In the genomic region with DNA sequence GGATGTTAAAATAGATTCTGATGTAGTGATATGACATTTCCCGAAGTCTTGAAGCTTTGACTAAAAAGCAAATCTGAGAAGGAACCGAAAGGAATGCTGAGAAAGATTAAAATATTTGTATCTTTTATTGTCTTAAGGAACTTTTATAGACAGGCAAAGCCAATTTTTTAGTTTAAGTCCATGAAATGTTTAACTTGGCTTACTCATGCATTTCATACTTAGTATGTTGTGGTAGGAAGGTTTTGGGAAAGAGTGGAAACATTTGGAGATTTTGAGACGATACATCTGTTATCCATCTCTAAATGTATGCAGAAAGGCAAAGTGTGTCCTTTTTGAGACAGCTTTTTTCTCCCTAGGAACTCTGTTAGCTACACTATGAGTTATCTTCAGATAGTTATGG, we compare ENCODE assay signal across 32 cellular contexts. TPM values are rescaled to one million over a fixed set of nuclear protein-coding genes. Genes with fewer than 3 reads are reported as not detected.
A peak's percentile ranks its signal among the peaks of the same experiment; 100 is the strongest.
DNase-seq lines count a peak whose midpoint lies in the region; ATAC-seq and TF ChIP-seq lines count a peak whose summit lies in the region.
"Had no signal": no experiment of that assay in that cellular context is flagged by ENCODE, and none has a peak within 500 bp of the region (broad histone marks: within the 10 kb centered on the region; RNA-seq: fewer than 3 reads in every experiment).

No MANE protein-coding gene starts in this region.

- no peak overlapping the region for H2AFZ ChIP-seq in OCI-LY7 (ENCODE audit: low read length)

- H3K4me1 Mint-ChIP-seq in chondrocyte (ENCODE audit: low read depth): peaks cover 98% of the 10 kb centered on the region
- no peaks in the 10 kb centered on the region for H3K4me1 Mint-ChIP-seq in stimulated activated effector memory CD8-positive, alpha-beta T cell treated with anti-CD3 and anti-CD28 coated beads, Interleukin-12 subunit alpha, Interleukin-12 subunit beta, amount 100 ng/mL, for 72 hours

- H3K9me3 ChIP-seq in AG04450 (ENCODE audit: control insufficient read depth, insufficient read depth, low read length) (no peaks in the 10 kb centered on the region), OCI-LY7 (ENCODE audit: low read length) (no peaks in the 10 kb centered on the region)
- H3K9me3 ChIP-seq: BLaER1, heart right ventricle, prostate gland, right lobe of liver, stomach, uterus had no signal

- H3K27me3 ChIP-seq in AG04450 (ENCODE audit: control insufficient read depth, insufficient read depth, low read length): no peaks in the 10 kb centered on the region
- H3K27me3 ChIP-seq: BLaER1, brain microvascular endothelial cell, heart right ventricle, right lobe of liver, stomach, uterus had no signal

- no peak overlapping the region for H3K4me3 ChIP-seq in AG04450 (ENCODE audit: low read depth, low read length)
- H3K4me3 ChIP-seq in OCI-LY7 (ENCODE audit: low read depth, low read length, poor library complexity, severe bottlenecking): no peak overlapping the region
- H3K4me3 ChIP-seq: BLaER1, heart right ventricle, prostate gland, right lobe of liver, stomach, uterus had no signal

- no peaks in the 10 kb centered on the region for H3K9me2 ChIP-seq in OCI-LY7 (ENCODE audit: insufficient read depth, low read length)

- CTCF ChIA-PET in AG04450 (lab: Charles Lee) (interaction anchor here (0.7 to 3.2 kb wide), 3 partner anchors 9 to 496 kb away, joined by 3 to 27 read pairs (median 4); no protein-coding TSS in a partner anchor), OCI-LY7 (lab: Charles Lee; ENCODE audit: unreplicated experiment) (no interaction called here)

- DNase-seq in AG04450 (ENCODE audit: low read depth, low spot score) (peak; percentile 42), HCEC 1CT (peak; percentile 35), chondrocyte (ENCODE audit: low spot score) (no peak), hepatic stellate cell (ENCODE audit: low spot score) (peak; percentile 54), OCI-LY7 (ENCODE audit: low spot score) (no peak), NCI-H1930 (lab: John Stamatoyannopoulos, UW) (no peak), SIG-M5 (lab: John Stamatoyannopoulos, UW) (no peak)
- DNase-seq in stimulated activated effector memory CD8-positive, alpha-beta T cell treated with anti-CD3 and anti-CD28 coated beads, Interleukin-12 subunit alpha, Interleukin-12 subunit beta, amount 100 ng/mL, for 72 hours (ENCODE audit: low spot score in 2 of 2): no peak
- DNase-seq: activated CD8-positive, alpha-beta T cell treated with anti-CD3 and anti-CD28 coated beads for 36 hours; activated naive CD4-positive, alpha-beta T cell treated with anti-CD3 and anti-CD28 coated beads, Interleukin-2, amount 50 U/mL, for 16 hours; amniotic stem cell; brain microvascular endothelial cell; COR-L47; DMS79; effector CD4-positive, alpha-beta T cell; foreskin melanocyte; heart right ventricle; KG1; NCI-H1105; NCI-H2029; NCI-H2227 treated with DMSO at 0.1 percent for 48 hours; NCI-H69; right lobe of liver; SHP77; stimulated activated CD4-positive, alpha-beta T cell treated with anti-CD3 and anti-CD28 coated beads, Interleukin-12 subunit alpha, Interleukin-12 subunit beta, amount 100 ng/mL, for 4 hours; stimulated activated CD4-positive, alpha-beta T cell treated with anti-CD3 and anti-CD28 coated beads, Interleukin-2, amount 100 ng/mL, for 48 hours; stomach; SW 1271; uterus had no signal

- H3K36me3 Mint-ChIP-seq in chondrocyte (ENCODE audit: low read depth): no peaks in the 10 kb centered on the region
- H3K36me3 Mint-ChIP-seq in stimulated activated effector memory CD8-positive, alpha-beta T cell treated with anti-CD3 and anti-CD28 coated beads, Interleukin-12 subunit alpha, Interleukin-12 subunit beta, amount 100 ng/mL, for 72 hours: no peaks in the 10 kb centered on the region

- no peaks in the 10 kb centered on the region for H4K20me1 ChIP-seq in OCI-LY7 (ENCODE audit: insufficient read depth, low read length)

- POLR2A ChIA-PET in AG04450 (lab: Yijun Ruan, JAX) (interaction anchor here (0.6 to 1.9 kb wide), 3 partner anchors 9 to 10 kb away, joined by 6 to 11 read pairs (median 8); partner anchors contain the start of gene TBC1D12), OCI-LY7 (lab: Charles Lee) (interaction anchor here (1.1 kb wide), 1 partner anchor 10 kb away, joined by 3 read pairs; no protein-coding TSS in a partner anchor)

- no peaks in the 10 kb centered on the region; the same call in 1 of the 2 replicates for H3K79me2 ChIP-seq in OCI-LY7 (ENCODE audit: insufficient read depth, low read depth, low read length)

- intact Hi-C loops in OCI-LY7 (cut with micrococcal nuclease; ENCODE audit: unreplicated experiment): no loop called here

- no peak overlapping the region for H3K4me2 ChIP-seq in OCI-LY7 (ENCODE audit: low read length)
- H3K4me2 ChIP-seq: BLaER1 had no signal

- TF ChIP-seq CTCF in AG04450 (IDR thresholded peaks at IDR 0.05; ENCODE audit: low read depth, low read length) (no peak), chondrocyte (IDR thresholded peaks at IDR 0.05) (no peak), OCI-LY7 (conservative IDR thresholded peaks at IDR 0.05; ENCODE audit: low read length) (no peak)

- no TSS peak for BruUV-seq in OCI-LY7 (replicated peaks; lab: Mats Ljungman, UMichigan)

- H3K9me3 Mint-ChIP-seq in chondrocyte (ENCODE audit: low read depth): no peaks in the 10 kb centered on the region
- no peaks in the 10 kb centered on the region for H3K9me3 Mint-ChIP-seq in stimulated activated effector memory CD8-positive, alpha-beta T cell treated with anti-CD3 and anti-CD28 coated beads, Interleukin-12 subunit alpha, Interleukin-12 subunit beta, amount 100 ng/mL, for 72 hours
- H3K9me3 Mint-ChIP-seq: activated CD8-positive, alpha-beta T cell treated with anti-CD3 and anti-CD28 coated beads for 36 hours; activated T-helper 2 cell treated with anti-CD3 and anti-CD28 coated beads, Interferon-gamma antibody, Interleukin-2, Interleukin-4, amounts not matched to agents 10 μg/mL and 5 μg/mL and 100 μg/mL, durations not matched to agents 14 hours and 24 hours and 36 hours had no signal

- no peaks in the 10 kb centered on the region for H3K36me3 ChIP-seq in OCI-LY7 (ENCODE audit: insufficient read depth, low read length)
- H3K36me3 ChIP-seq: BLaER1, brain microvascular endothelial cell, heart right ventricle, prostate gland, right lobe of liver, stomach, uterus had no signal

- no peaks in the 10 kb centered on the region for H3K27me3 Mint-ChIP-seq in chondrocyte (ENCODE audit: low read depth)

- no peak for ATAC-seq in stimulated activated effector memory CD8-positive, alpha-beta T cell treated with anti-CD3 and anti-CD28 coated beads, Interleukin-12 subunit alpha, Interleukin-12 subunit beta, amount 100 ng/mL, for 72 hours
- ATAC-seq: activated CD8-positive, alpha-beta T cell treated with anti-CD3 and anti-CD28 coated beads for 36 hours; heart right ventricle; right lobe of liver had no signal

- H3K4me1 ChIP-seq in OCI-LY7 (ENCODE audit: insufficient read depth, low read length, poor library complexity, severe bottlenecking): no peaks in the 10 kb centered on the region
- H3K4me1 ChIP-seq: BLaER1, prostate gland, uterus had no signal

- H3K27ac Mint-ChIP-seq in chondrocyte (ENCODE audit: unreplicated experiment): peak overlapping the region; percentile 93
- H3K27ac Mint-ChIP-seq in stimulated activated effector memory CD8-positive, alpha-beta T cell treated with anti-CD3 and anti-CD28 coated beads, Interleukin-12 subunit alpha, Interleukin-12 subunit beta, amount 100 ng/mL, for 72 hours: no peak overlapping the region
- H3K27ac Mint-ChIP-seq: activated CD8-positive, alpha-beta T cell treated with anti-CD3 and anti-CD28 coated beads for 36 hours; activated T-helper 2 cell treated with anti-CD3 and anti-CD28 coated beads, Interferon-gamma antibody, Interleukin-2, Interleukin-4, amounts not matched to agents 10 μg/mL and 5 μg/mL and 100 μg/mL, durations not matched to agents 14 hours and 24 hours and 36 hours had no signal

- H3K27ac ChIP-seq in AG04450 (ENCODE audit: low read depth, low read length): no peak overlapping the region
- H3K27ac ChIP-seq in OCI-LY7 (ENCODE audit: low read depth, low read length, poor library complexity, severe bottlenecking): no peak overlapping the region
- H3K27ac ChIP-seq: BLaER1, brain microvascular endothelial cell, prostate gland, right lobe of liver, stomach, uterus had no signal

- peak overlapping the region; percentile 44 for H3K4me3 Mint-ChIP-seq in chondrocyte (ENCODE audit: unreplicated experiment)
- no peak overlapping the region for H3K4me3 Mint-ChIP-seq in stimulated activated effector memory CD8-positive, alpha-beta T cell treated with anti-CD3 and anti-CD28 coated beads, Interleukin-12 subunit alpha, Interleukin-12 subunit beta, amount 100 ng/mL, for 72 hours
- H3K4me3 Mint-ChIP-seq: activated CD8-positive, alpha-beta T cell treated with anti-CD3 and anti-CD28 coated beads for 36 hours had no signal

RNA-seq across cellular contexts. Expression of gene TBC1D12, which starts 10.1 kb away (rescaled TPM):
- 4.1 and 4.7 TPM in 2 replicates for polyA plus RNA-seq in AG04450 (2011; rRNA removed)
- polyA minus RNA-seq in AG04450 (2011; rRNA and poly(A)+ RNA removed): 2.7 and 4.8 TPM in 2 replicates
- total RNA-seq in chondrocyte (23.2 to 38.4 TPM (median 26.3 TPM) in 3 replicates), OCI-LY7 (2022) (1.9 and 2.2 TPM in 2 replicates)
- 3.9 and 5.0 TPM in 2 replicates for total RNA-seq in OCI-LY7 (2014; rRNA removed; shearing (Covaris generic))

RNA-seq across cellular contexts. Expression of gene NOC3L, which starts 49.7 kb away (rescaled TPM):
- polyA plus RNA-seq in AG04450 (2011; rRNA removed): 14.8 and 20.9 TPM in 2 replicates
- polyA minus RNA-seq in AG04450 (2011; rRNA and poly(A)+ RNA removed): 11.6 and 16.4 TPM in 2 replicates
- total RNA-seq in chondrocyte (13.7 to 20.5 TPM (median 15.3 TPM) in 3 replicates), OCI-LY7 (2022) (31.2 and 37.1 TPM in 2 replicates)
- 31.6 and 38.5 TPM in 2 replicates for total RNA-seq in OCI-LY7 (2014; rRNA removed; shearing (Covaris generic))

Comparison
In these comparisons a context has a peak if more than half of its experiments do, and no peak if none do; other contexts are left out.
1. DNase-seq: peak in AG04450 (single experiment), HCEC 1CT (single experiment) and hepatic stellate cell (single experiment); none in chondrocyte (single experiment), OCI-LY7 (single experiment), NCI-H1930 (0 of 2), SIG-M5 (single experiment) and stimulated activated effector memory CD8-positive, alpha-beta T cell treated with anti-CD3 and anti-CD28 coated beads, Interleukin-12 subunit alpha, Interleukin-12 subunit beta, amount 100 ng/mL, for 72 hours (0 of 2).